In genomic region chr3:47850803-47851417, GRCh38 we compare ENCODE assay signal across 1 cellular context.
TF ChIP-seq lines count a peak whose summit lies in the region.

No MANE protein-coding gene starts in this region.

TF ChIP-seq in K562, 482 proteins besides CTCF, POLR2A, EP300 and RAD21 (continued from another document):
- no peak for TF ChIP-seq ZBTB5 (IDR thresholded peaks at IDR 0.05)
- no peak for TF ChIP-seq CAMTA2 (CRISPR knock-in tag; conservative IDR thresholded peaks at IDR 0.05)
- no peak for TF ChIP-seq ZNF707 (CRISPR knock-in tag; conservative IDR thresholded peaks at IDR 0.05)
- TF ChIP-seq ZNF740 (CRISPR knock-in tag; IDR thresholded peaks at IDR 0.05): 0 out of 2 replicates have a peak, but pooled peaks have one; percentile 20
- TF ChIP-seq ZNF740 (tag; IDR thresholded peaks at IDR 0.05): no peak
- no peak for TF ChIP-seq FOSL1 (tag; conservative IDR thresholded peaks at IDR 0.05)
- no peak for TF ChIP-seq MLLT1 (IDR thresholded peaks at IDR 0.05)
- TF ChIP-seq CXXC5 (CRISPR knock-in tag; IDR thresholded peaks at IDR 0.05): no peak
- TF ChIP-seq ZNF253 (CRISPR knock-in tag; conservative IDR thresholded peaks at IDR 0.05): no peak
- peak; percentile 28; the same call in 1 of the 2 replicates for TF ChIP-seq MYNN (IDR thresholded peaks at IDR 0.05)
- no peak for TF ChIP-seq MYNN (CRISPR knock-in tag; IDR thresholded peaks at IDR 0.05)
- TF ChIP-seq CSDE1 (IDR thresholded peaks at IDR 0.05): no peak
- no peak for TF ChIP-seq BRD9 (IDR thresholded peaks at IDR 0.05; ENCODE audit: low read depth, partially characterized antibody)
- TF ChIP-seq ZNF318 (IDR thresholded peaks at IDR 0.05; ENCODE audit: borderline replicate concordance in 1 of 2, low read depth in 1 of 2): no peak
- TF ChIP-seq ELK1 (CRISPR knock-in tag; IDR thresholded peaks at IDR 0.05): no peak
- TF ChIP-seq HMG20B (CRISPR knock-in tag; IDR thresholded peaks at IDR 0.05): no peak
- TF ChIP-seq IRF9 (tag; IDR thresholded peaks at IDR 0.05): no peak
